In the genomic region with DNA sequence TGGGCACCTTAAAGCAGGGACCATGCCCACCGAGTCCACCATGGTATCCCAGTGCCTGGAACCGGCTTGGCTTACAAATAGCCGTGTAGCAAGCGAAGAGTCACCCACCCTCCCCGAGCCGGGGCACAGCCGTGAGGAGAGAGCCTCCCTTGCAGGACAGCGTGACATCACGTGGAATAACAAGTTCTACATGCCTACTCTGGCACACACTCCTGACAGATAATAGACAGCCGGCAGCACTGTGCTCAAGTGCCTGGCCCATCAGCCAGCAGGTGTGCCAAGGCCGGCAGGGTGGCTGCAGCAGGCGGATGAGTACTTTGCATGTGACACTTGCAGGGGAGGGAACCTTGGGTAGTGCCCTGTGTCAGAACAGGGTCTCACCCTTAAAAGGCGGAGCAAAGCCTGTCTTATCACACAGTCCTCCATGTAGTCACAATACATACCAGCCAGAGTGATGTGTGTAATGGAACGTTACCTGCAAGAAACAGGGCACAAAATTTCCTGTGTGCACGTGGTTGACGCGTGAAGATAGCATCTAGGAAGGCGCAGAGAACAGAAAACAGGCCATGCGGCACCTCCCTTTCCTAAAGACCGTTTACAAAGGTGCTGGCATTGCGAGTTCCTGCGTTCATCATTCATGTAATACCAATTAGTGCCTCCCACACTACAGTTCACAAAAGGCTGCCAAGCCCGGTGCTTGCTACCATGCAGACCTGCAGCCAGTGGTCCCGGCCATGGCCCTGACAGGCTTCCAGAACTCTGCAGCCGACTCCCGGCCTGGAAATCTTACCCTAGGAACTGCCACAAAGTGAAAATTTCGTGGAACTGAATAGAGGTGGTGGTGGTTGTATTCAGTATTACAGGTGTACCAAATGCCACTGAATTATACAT, we compare ENCODE assay signal across 11 cellular contexts. TPM values are rescaled to one million over a fixed set of nuclear protein-coding genes. Genes with fewer than 3 reads are reported as not detected.
A peak's percentile ranks its signal among the peaks of the same experiment; 100 is the strongest.
DNase-seq lines count a peak whose midpoint lies in the region; ATAC-seq and TF ChIP-seq lines count a peak whose summit lies in the region.
"Had no signal": no experiment of that assay in that cellular context is flagged by ENCODE, and none has a peak within 500 bp of the region (broad histone marks: within the 10 kb centered on the region; RNA-seq: fewer than 3 reads in every experiment).

No MANE protein-coding gene starts in this region.

- DNase-seq in T47D (ENCODE audit: low read depth in 1 of 2, low spot score in 1 of 2): peak; percentile 30 to 73
- DNase-seq in mammary epithelial cell: no peak
- DNase-seq in activated B cell treated with CpG ODN at 0.5 μM for 24 hours: no peak
- DNase-seq in right lobe of liver: peak in 1 of 3 donors; percentile 72
- DNase-seq in OCI-LY7 (ENCODE audit: low spot score): no peak
- DNase-seq in GDM1 (lab: John Stamatoyannopoulos, UW): no peak
- DNase-seq in Kasumi-1 (lab: John Stamatoyannopoulos, UW): no peak
- no peak for DNase-seq in osteocyte (ENCODE audit: extremely low spot score, unreplicated experiment)
- DNase-seq: natural killer cell, transverse colon had no signal

- no peaks in the 10 kb centered on the region for H3K9me3 Mint-ChIP-seq in activated B cell treated with CpG ODN at 0.5 μM for 24 hours
- H3K9me3 Mint-ChIP-seq in osteocyte (ENCODE audit: unreplicated experiment): no peaks in the 10 kb centered on the region
- H3K9me3 Mint-ChIP-seq: natural killer cell had no signal

- in situ Hi-C loops in T47D (cut with HindIII; ENCODE audit: low pct_unique_long_range_greater_than_20kb, low sequenced_read_pairs) (no loop called here), mammary epithelial cell (cut with MboI; ENCODE audit: low sequenced_read_pairs in 2 of 2) (no loop called here)

- intact Hi-C loops in mammary epithelial cell (cut with micrococcal nuclease) (no loop called here), activated B cell treated with CpG ODN at 0.5 μM for 24 hours (cut with micrococcal nuclease) (no loop called here), right lobe of liver (cut with DNase I) (no loop called here), OCI-LY7 (cut with micrococcal nuclease; ENCODE audit: unreplicated experiment) (no loop called here)

- 70% methylated on average over 23 of the region's 27 CpGs for WGBS in mammary epithelial cell (ENCODE audit: low coverage, missing lambda C conversion rate)
- WGBS in right lobe of liver (ENCODE audit: insufficient coverage, low coverage, low lambda C conversion rate, missing lambda C conversion rate): 38% methylated on average over 10 of the region's 27 CpGs

- H2AFZ ChIP-seq in mammary epithelial cell (ENCODE audit: low read depth, low read length): no peak overlapping the region
- H2AFZ ChIP-seq in OCI-LY7 (ENCODE audit: low read length): no peak overlapping the region

- H3K36me3 ChIP-seq in mammary epithelial cell (ENCODE audit: insufficient read depth, low read length): no peaks in the 10 kb centered on the region
- H3K36me3 ChIP-seq in right lobe of liver: peaks cover 0 to 28% (median 8%) of the 10 kb centered on the region in 4 donors
- no peaks in the 10 kb centered on the region; the same call in 1 of the 2 replicates for H3K36me3 ChIP-seq in OCI-LY7 (ENCODE audit: insufficient read depth, low read length)
- H3K36me3 ChIP-seq: transverse colon had no signal

- peaks cover 38% of the 10 kb centered on the region for H3K36me3 Mint-ChIP-seq in activated B cell treated with CpG ODN at 0.5 μM for 24 hours (ENCODE audit: low read depth)
- H3K36me3 Mint-ChIP-seq in osteocyte (ENCODE audit: unreplicated experiment): peaks cover 16% of the 10 kb centered on the region
- H3K36me3 Mint-ChIP-seq: natural killer cell had no signal

- H3K79me2 ChIP-seq in mammary epithelial cell (ENCODE audit: insufficient read depth, low read length) (no peaks in the 10 kb centered on the region), OCI-LY7 (ENCODE audit: insufficient read depth, low read depth, low read length) (no peaks in the 10 kb centered on the region)

- H3K4me3 Mint-ChIP-seq in activated B cell treated with CpG ODN at 0.5 μM for 24 hours: no peak overlapping the region
- no peak overlapping the region for H3K4me3 Mint-ChIP-seq in osteocyte (ENCODE audit: unreplicated experiment)
- H3K4me3 Mint-ChIP-seq: natural killer cell had no signal

- no peaks in the 10 kb centered on the region for H3K9me3 ChIP-seq in mammary epithelial cell (replicated peaks; ENCODE audit: insufficient read depth, low read length)
- H3K9me3 ChIP-seq in right lobe of liver: no peaks in the 10 kb centered on the region
- H3K9me3 ChIP-seq in OCI-LY7 (ENCODE audit: low read length): no peaks in the 10 kb centered on the region
- H3K9me3 ChIP-seq: transverse colon had no signal

- no peak overlapping the region for H3K4me2 ChIP-seq in mammary epithelial cell (ENCODE audit: insufficient read depth, low read depth, low read length)
- H3K4me2 ChIP-seq in OCI-LY7 (ENCODE audit: low read length): no peak overlapping the region; the same call in 1 of the 2 replicates

- no peak for TF ChIP-seq POLR2A in right lobe of liver (IDR thresholded peaks at IDR 0.05)

- H4K20me1 ChIP-seq in mammary epithelial cell (ENCODE audit: insufficient read depth, low read length): no peaks in the 10 kb centered on the region
- no peaks in the 10 kb centered on the region for H4K20me1 ChIP-seq in OCI-LY7 (ENCODE audit: insufficient read depth, low read length)

- H3K4me1 ChIP-seq in mammary epithelial cell (ENCODE audit: insufficient read depth, low read length) (peaks cover 19% of the 10 kb centered on the region), right lobe of liver (peaks cover 0 to 55% (median 31%) of the 10 kb centered on the region in 4 donors), OCI-LY7 (ENCODE audit: insufficient read depth, low read length, poor library complexity, severe bottlenecking) (peaks cover 4% of the 10 kb centered on the region)

- no peak for TF ChIP-seq CTCF in mammary epithelial cell (conservative IDR thresholded peaks at IDR 0.05 in 1 of 2, IDR thresholded peaks at IDR 0.05 in 1 of 2; ENCODE audit: extremely low read depth in 1 of 2, insufficient read depth in 1 of 2, low read depth in 1 of 2, low read length in 2 of 2)
- TF ChIP-seq CTCF in activated B cell treated with CpG ODN at 0.5 μM for 24 hours (IDR thresholded peaks at IDR 0.05): no peak
- TF ChIP-seq CTCF in right lobe of liver (IDR thresholded peaks at IDR 0.05): no peak
- no peak for TF ChIP-seq CTCF in OCI-LY7 (conservative IDR thresholded peaks at IDR 0.05; ENCODE audit: low read length)
- TF ChIP-seq CTCF in osteocyte (IDR thresholded peaks at IDR 0.05): no peak

- CTCF ChIA-PET in mammary epithelial cell (lab: Charles Lee; ENCODE audit: low non-redundant PET) (no interaction called here), activated B cell treated with CpG ODN at 0.5 μM for 24 hours (lab: Charles Lee) (no interaction called here), OCI-LY7 (lab: Charles Lee; ENCODE audit: unreplicated experiment) (no interaction called here)

- H3K27me3 Mint-ChIP-seq in activated B cell treated with CpG ODN at 0.5 μM for 24 hours: no peaks in the 10 kb centered on the region
- no peaks in the 10 kb centered on the region for H3K27me3 Mint-ChIP-seq in osteocyte (ENCODE audit: unreplicated experiment)

- no peak overlapping the region for H3K9ac ChIP-seq in mammary epithelial cell (ENCODE audit: insufficient read depth, low read length)

- H3K27me3 ChIP-seq in mammary epithelial cell (ENCODE audit: insufficient read depth, low read length) (no peaks in the 10 kb centered on the region), right lobe of liver (no peaks in the 10 kb centered on the region)
- H3K27me3 ChIP-seq: dorsolateral prefrontal cortex, transverse colon had no signal

- dilution Hi-C loops in mammary epithelial cell (cut with HindIII; ENCODE audit: low sequenced_read_pairs): no loop called here

- H3K27ac Mint-ChIP-seq in activated B cell treated with CpG ODN at 0.5 μM for 24 hours: no peak overlapping the region
- no peak overlapping the region for H3K27ac Mint-ChIP-seq in osteocyte (ENCODE audit: unreplicated experiment)
- H3K27ac Mint-ChIP-seq: natural killer cell had no signal

- ATAC-seq in activated B cell treated with CpG ODN at 0.5 μM for 24 hours (ENCODE audit: low read depth) (peak; percentile 47), right lobe of liver (peak; percentile 12 to 56 (median 40))

- no TSS peak for BruUV-seq in mammary epithelial cell (replicated peaks; lab: Mats Ljungman, UMichigan)
- no TSS peak for BruUV-seq in OCI-LY7 (replicated peaks; lab: Mats Ljungman, UMichigan)

- H3K4me3 ChIP-seq in mammary epithelial cell (replicated peaks in 1 of 3; ENCODE audit: insufficient read depth in 1 of 3, low read depth in 2 of 3, low read length in 3 of 3) (no peak overlapping the region), right lobe of liver (no peak overlapping the region), OCI-LY7 (ENCODE audit: low read depth, low read length, poor library complexity, severe bottlenecking) (no peak overlapping the region)
- H3K4me3 ChIP-seq: dorsolateral prefrontal cortex, transverse colon had no signal

- POLR2A ChIA-PET in activated B cell treated with CpG ODN at 0.5 μM for 24 hours (lab: Charles Lee): no interaction called here
- POLR2A ChIA-PET in OCI-LY7 (lab: Charles Lee): no interaction called here

- H3K27ac ChIP-seq in mammary epithelial cell (ENCODE audit: insufficient read depth, low read depth, low read length): no peak overlapping the region
- H3K27ac ChIP-seq in right lobe of liver: peak overlapping the region in 2 of 3 donors; percentile 62 to 74
- no peak overlapping the region for H3K27ac ChIP-seq in OCI-LY7 (ENCODE audit: low read depth, low read length, poor library complexity, severe bottlenecking)
- H3K27ac ChIP-seq: dorsolateral prefrontal cortex had no signal

- H3K4me1 Mint-ChIP-seq in activated B cell treated with CpG ODN at 0.5 μM for 24 hours (peaks cover 13% of the 10 kb centered on the region), osteocyte (ENCODE audit: unreplicated experiment) (peaks cover 28% of the 10 kb centered on the region)

- no peaks in the 10 kb centered on the region for H3K9me2 ChIP-seq in OCI-LY7 (ENCODE audit: insufficient read depth, low read length)

RNA-seq across cellular contexts. Expression of gene TOM1, which starts 16.4 kb away (rescaled TPM):
- total RNA-seq in mammary epithelial cell: 10 to 100 TPM; 19.7 to 30.0 TPM
- polyA plus RNA-seq in mammary epithelial cell: 20.1 TPM
- 18.7 TPM for polyA minus RNA-seq in mammary epithelial cell
- 32.2 and 40.8 TPM in 2 replicates for total RNA-seq in activated B cell treated with CpG ODN at 0.5 μM for 24 hours
- 100 to 1,000 TPM in 2 of 6 experiments, 10 to 100 TPM in 4; 45.0 to 124 (median 54.0) TPM for total RNA-seq in right lobe of liver
- 14.6 and 22.7 TPM in 2 replicates for total RNA-seq in OCI-LY7 (2014; rRNA removed; shearing (Covaris generic))
- total RNA-seq in OCI-LY7 (2022): 24.4 and 30.6 TPM in 2 replicates
- 55.5 and 57.6 TPM in 2 replicates for total RNA-seq in osteocyte

RNA-seq across cellular contexts. Expression of gene HMGXB4, which starts 58.8 kb away (rescaled TPM):
- total RNA-seq in mammary epithelial cell (10 to 100 TPM; 10.8 to 22.2 TPM), activated B cell treated with CpG ODN at 0.5 μM for 24 hours (22.5 and 24.8 TPM in 2 replicates), right lobe of liver (1 to 10 TPM; 4.6 to 8.2 (median 5.7) TPM), OCI-LY7 (2022) (46.9 and 50.2 TPM in 2 replicates), osteocyte (25.7 and 26.8 TPM in 2 replicates)
- polyA plus RNA-seq in mammary epithelial cell: 14.6 TPM
- polyA minus RNA-seq in mammary epithelial cell: 26.2 TPM
- 25.0 and 25.2 TPM in 2 replicates for total RNA-seq in OCI-LY7 (2014; rRNA removed; shearing (Covaris generic))

Comparison
In these comparisons a context has a peak if more than half of its experiments do, and no peak if none do; other contexts are left out.
1. DNase-seq: peak in T47D (2 of 2); none in mammary epithelial cell (single experiment), activated B cell treated with CpG ODN at 0.5 μM for 24 hours (single experiment), OCI-LY7 (single experiment), GDM1 (single experiment), Kasumi-1 (0 of 2) and osteocyte (single experiment).
2. H3K27ac ChIP-seq: peak in right lobe of liver (2 of 3); none in mammary epithelial cell (single experiment) and OCI-LY7 (single experiment).